Comparison of ENCODE assay signal across 9 cellular contexts in the genomic region with DNA sequence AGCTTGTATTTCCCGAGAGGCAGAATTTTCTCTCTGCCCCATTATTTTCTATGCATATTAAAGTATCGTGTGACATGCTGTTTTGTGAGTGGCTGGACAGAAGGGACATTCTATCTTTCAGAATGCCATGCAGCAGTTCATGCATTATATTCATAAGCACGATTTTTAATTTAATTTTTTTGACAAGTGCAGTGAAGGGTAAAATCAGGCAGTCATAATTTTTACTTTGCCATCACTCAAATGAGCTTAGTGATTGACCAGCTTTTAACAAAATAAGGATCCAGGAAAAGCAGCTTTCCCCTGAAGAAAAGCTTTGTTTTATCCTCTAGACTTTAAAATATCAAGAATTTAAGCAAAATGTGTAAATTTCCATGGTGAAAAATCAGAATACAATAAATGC.
"Had no signal": no experiment of that assay in that cellular context is flagged by ENCODE, and none has a peak within 500 bp of the region (broad histone marks: within the 10 kb centered on the region; RNA-seq: fewer than 3 reads in every experiment).

No MANE protein-coding gene starts in this region.

- H3K4me1 ChIP-seq: HAP-1 had no signal

- H3K9ac ChIP-seq: GM23248 had no signal

- H3K4me3 ChIP-seq: GM23248, GM23338, HAP-1 had no signal

- H3K27ac ChIP-seq: GM23248 had no signal

- DNase-seq: GM23248, GOT3, H7, H9, HCEC 1CT, HFFc6 had no signal

- ATAC-seq: GM23338, HCT116 had no signal

- H3K4me2 ChIP-seq: GM23338 had no signal

- H3K36me3 ChIP-seq: HAP-1 had no signal

- H3K9me3 ChIP-seq: HAP-1 had no signal

- H2AFZ ChIP-seq: GM23248, GM23338 had no signal
